ENCODE assay signal across 8 cellular contexts in genomic region chr20:20860078-20860806, GRCh38.
DNase-seq lines count a peak whose midpoint lies in the region; ATAC-seq, FAIRE-seq and TF ChIP-seq lines count a peak whose summit lies in the region.

No MANE protein-coding gene starts in this region.

- H3K36me3 Mint-ChIP-seq in astrocyte (ENCODE audit: low read depth, unreplicated experiment), result no peaks in the 10 kb centered on the region

- no peak overlapping the region for H3K4me3 Mint-ChIP-seq in astrocyte (ENCODE audit: unreplicated experiment)

- H3K27ac Mint-ChIP-seq in astrocyte (ENCODE audit: unreplicated experiment), result no peak overlapping the region

- H4K20me1 ChIP-seq in astrocyte (ENCODE audit: insufficient read depth, low read length), result no peaks in the 10 kb centered on the region

- no peaks in the 10 kb centered on the region for H3K27me3 ChIP-seq in astrocyte (ENCODE audit: insufficient read depth, low read length)

- H3K4me1 ChIP-seq in astrocyte (ENCODE audit: insufficient read depth, low read length), result no peaks in the 10 kb centered on the region

- TF ChIP-seq CTCF in astrocyte (IDR thresholded peaks at IDR 0.05; ENCODE audit: insufficient read depth, low read depth, low read length), result peak; percentile 89

- peaks cover 5% of the 10 kb centered on the region for H3K4me1 Mint-ChIP-seq in astrocyte (ENCODE audit: low read depth, unreplicated experiment)

- H3K27ac ChIP-seq in astrocyte (ENCODE audit: low read depth, low read length), result no peak overlapping the region

- no peak for TF ChIP-seq POLR2A in GM12891 (IDR thresholded peaks at IDR 0.05; ENCODE audit: low read depth, low read length)

- no peaks in the 10 kb centered on the region for H3K9me3 Mint-ChIP-seq in astrocyte (ENCODE audit: unreplicated experiment)

- peaks cover 13% of the 10 kb centered on the region for H3K27me3 Mint-ChIP-seq in astrocyte (ENCODE audit: low read depth, unreplicated experiment)

- H3K9me3 ChIP-seq in astrocyte (ENCODE audit: insufficient read depth, low read depth, low read length), result no peaks in the 10 kb centered on the region

- H3K9ac ChIP-seq in astrocyte (ENCODE audit: low read length), result no peak overlapping the region

- no peak overlapping the region for H2AFZ ChIP-seq in astrocyte (ENCODE audit: low read depth, low read length)

- FAIRE-seq in GM12891 (lab: Jason Lieb, UNC), result peak; percentile 96
- FAIRE-seq in astrocyte (lab: Jason Lieb, UNC), result no peak

- ATAC-seq in HG02885 (IDR thresholded peaks at IDR 0.05; ENCODE audit: poor library complexity, unreplicated experiment) (peak; percentile 86), HG02763 (IDR thresholded peaks at IDR 0.05; ENCODE audit: unreplicated experiment) (no peak)

- DNase-seq in GM12891 (ENCODE audit: insufficient read length, low spot score), result peak; percentile 57
- DNase-seq in NCI-H2081 (lab: John Stamatoyannopoulos, UW), result peak; percentile 89
- DNase-seq in T-helper 9 cell, result peak; percentile 85
- peak; percentile 55 for DNase-seq in astrocyte (ENCODE audit: low read depth)
- peak; percentile 88 to 90 for DNase-seq in hippocampal formation (lab: John Stamatoyannopoulos, UW)
- peak; percentile 34 for DNase-seq in skeletal muscle cell (ENCODE audit: low read depth)

- no peaks in the 10 kb centered on the region for H3K36me3 ChIP-seq in astrocyte (ENCODE audit: insufficient read depth, low read length)

- H3K79me2 ChIP-seq in astrocyte (ENCODE audit: insufficient read depth, low read length), result no peaks in the 10 kb centered on the region

- H3K4me3 ChIP-seq in astrocyte (ENCODE audit: insufficient read depth, low read depth, low read length) (no peak overlapping the region), skeletal muscle cell (ENCODE audit: low read depth, low read length) (no peak overlapping the region)

- H3K4me2 ChIP-seq in astrocyte (ENCODE audit: low read length), result no peak overlapping the region

TF ChIP-seq in GM12891, 5 proteins besides CTCF, POLR2A, EP300 and RAD21:
- no peak for TF ChIP-seq POU2F2 (IDR thresholded peaks at IDR 0.05; ENCODE audit: low read depth, low read length)
- TF ChIP-seq TAF1 (IDR thresholded peaks at IDR 0.05; ENCODE audit: low read depth, low read length), result no peak
- TF ChIP-seq POLR2AphosphoS5 (IDR thresholded peaks at IDR 0.05; ENCODE audit: low read depth, low read length), result no peak
- TF ChIP-seq PAX5 (IDR thresholded peaks at IDR 0.05; ENCODE audit: insufficient read depth, low read length, severe bottlenecking), result no peak
- TF ChIP-seq SPI1 (IDR thresholded peaks at IDR 0.05; ENCODE audit: low read depth, low read length), result no peak

Comparison
In these comparisons a context has a peak if more than half of its experiments do, and no peak if none do; other contexts are left out.
1. DNase-seq: peak in every context shown above with its lines; median percentile 89 in NCI-H2081; 89 in hippocampal formation; 85 in T-helper 9 cell; 57 in GM12891; 55 in astrocyte; 34 in skeletal muscle cell.